22 cellular contexts compared by ENCODE assay signal in genomic region chr1:245987222-245987545, GRCh38.
DNase-seq lines count a peak whose midpoint lies in the region; ATAC-seq and TF ChIP-seq lines count a peak whose summit lies in the region.
"Had no signal": no experiment of that assay in that cellular context is flagged by ENCODE, and none has a peak within 500 bp of the region (broad histone marks: within the 10 kb centered on the region; RNA-seq: fewer than 3 reads in every experiment).

No MANE protein-coding gene starts in this region.

- H2AFZ ChIP-seq in IMR-90 (replicated peaks; ENCODE audit: low read length, poor library complexity) (no peak overlapping the region), hepatocyte (no peak overlapping the region), smooth muscle cell (ENCODE audit: low read depth) (no peak overlapping the region)
- H2AFZ ChIP-seq: GM23338 had no signal

- peak overlapping the region; percentile 23; the same call in 1 of the 2 replicates for H3K4ac ChIP-seq in IMR-90 (ENCODE audit: low read depth, low read length)

- H4K8ac ChIP-seq in IMR-90 (ENCODE audit: low read depth in 2 of 2, low read length in 2 of 2), result 0 out of 4 replicates have a peak overlapping the region, but pooled peaks of 1 of the 2 experiments have one; percentile 3

- H3F3A ChIP-seq in smooth muscle cell (ENCODE audit: low read depth), result peaks cover 29% of the 10 kb centered on the region

- DNase-seq in IMR-90 (no peak), hepatocyte (ENCODE audit: low spot score) (no peak), smooth muscle cell (lab: John Stamatoyannopoulos, UW; ENCODE audit: unreplicated experiment) (no peak), right atrium auricular region (ENCODE audit: low spot score) (no peak)
- DNase-seq: activated CD4-positive, alpha-beta T cell treated with anti-CD3 and anti-CD28 coated beads, Interleukin-2, amount 50 U/mL, for 4 hours; activated CD4-positive, CD25-positive, alpha-beta regulatory T cell; AML-193; CD8-positive, alpha-beta T cell; central memory CD4-positive, alpha-beta T cell; DMS153; heart left ventricle; NCI-H2029; NCI-H2227 treated with DMSO at 0.1 percent for 48 hours; NCI-H748 treated with DMSO at 0.1 percent for 48 hours; stomach; tibial artery had no signal

- POLR2A ChIA-PET in IMR-90 (lab: Charles Lee; ENCODE audit: unreplicated experiment), result no interaction called here

- no peak overlapping the region for H2AK5ac ChIP-seq in IMR-90 (ENCODE audit: low read depth, low read length)

- no peak for TF ChIP-seq RAD21 in IMR-90 (IDR thresholded peaks at IDR 0.05; ENCODE audit: low read length)

- H3K4me1 ChIP-seq in IMR-90 (ENCODE audit: control insufficient read depth, insufficient read depth, low read length) (peaks cover 12% of the 10 kb centered on the region), hepatocyte (ENCODE audit: insufficient read depth) (peaks cover 27% of the 10 kb centered on the region), smooth muscle cell (ENCODE audit: low read depth) (peaks cover 10% of the 10 kb centered on the region), right atrium auricular region (no peaks in the 10 kb centered on the region)
- H3K4me1 ChIP-seq: ascending aorta had no signal

- H3K18ac ChIP-seq in IMR-90 (ENCODE audit: low read depth, low read length), result no peak overlapping the region

- H3K27me3 ChIP-seq in IMR-90 (ENCODE audit: control insufficient read depth, insufficient read depth, low read length), result no peaks in the 10 kb centered on the region
- no peaks in the 10 kb centered on the region for H3K27me3 ChIP-seq in hepatocyte
- no peaks in the 10 kb centered on the region for H3K27me3 ChIP-seq in smooth muscle cell (ENCODE audit: low read depth)
- H3K27me3 ChIP-seq in right atrium auricular region, result no peaks in the 10 kb centered on the region
- H3K27me3 ChIP-seq: ascending aorta, heart left ventricle, stomach, tibial artery had no signal

- dilution Hi-C loops in IMR-90 (cut with HindIII; ENCODE audit: low sequenced_read_pairs, unreplicated experiment), result no loop called here

- in situ Hi-C loops in IMR-90 (cut with MboI; ENCODE audit: low sequenced_read_pairs), result no loop called here

- H2BK5ac ChIP-seq in IMR-90 (ENCODE audit: low read depth, low read length, poor library complexity, severe bottlenecking), result peak overlapping the region; percentile 15

- intact Hi-C loops in IMR-90 (cut with micrococcal nuclease), result loop anchor here (5.0 kb wide), 1 partner anchor 115 kb away; no protein-coding TSS in a partner anchor

- H2AK9ac ChIP-seq in IMR-90 (replicated peaks; ENCODE audit: low read depth, low read length, poor library complexity), result no peak overlapping the region

- H3K4me2 ChIP-seq in IMR-90 (ENCODE audit: low read depth, low read length), result no peak overlapping the region; the same call in 1 of the 2 replicates
- H3K4me2 ChIP-seq in hepatocyte, result peak overlapping the region; percentile 10
- peak overlapping the region; percentile 58 for H3K4me2 ChIP-seq in smooth muscle cell
- H3K4me2 ChIP-seq: GM23338 had no signal

- H3K9ac ChIP-seq in IMR-90 (ENCODE audit: low read depth, low read length) (no peak overlapping the region), smooth muscle cell (ENCODE audit: low read depth) (peak overlapping the region; percentile 27)

- CTCF ChIA-PET in IMR-90 (lab: Yijun Ruan, JAX), result interaction anchor here (0.6 to 1.0 kb wide), 3 partner anchors 495 to 830 kb away, joined by 3 to 6 read pairs (median 3); no protein-coding TSS in a partner anchor

- ATAC-seq in IMR-90 (ENCODE audit: low read depth) (peak; percentile 28; the same call in 1 of the 2 replicates), SK-N-SH treated with all-trans-retinoic acid at 6 μM for 48 hours (peak; percentile 62), GM19455 (IDR thresholded peaks at IDR 0.05; ENCODE audit: unreplicated experiment) (no peak), HG02763 (IDR thresholded peaks at IDR 0.05; ENCODE audit: unreplicated experiment) (no peak)
- ATAC-seq: CD8-positive, alpha-beta T cell; GM23338; heart left ventricle; sciatic nerve had no signal

- no peaks in the 10 kb centered on the region for H3K9me3 ChIP-seq in IMR-90 (ENCODE audit: control insufficient read depth, insufficient read depth, low read length)
- H3K9me3 ChIP-seq in hepatocyte (ENCODE audit: low read depth), result no peaks in the 10 kb centered on the region
- H3K9me3 ChIP-seq in smooth muscle cell (replicated peaks; ENCODE audit: low read depth), result no peaks in the 10 kb centered on the region
- no peaks in the 10 kb centered on the region for H3K9me3 ChIP-seq in right atrium auricular region
- H3K9me3 ChIP-seq: ascending aorta, heart left ventricle, stomach, tibial artery had no signal

- TF ChIP-seq CTCF in IMR-90 (conservative IDR thresholded peaks at IDR 0.05; ENCODE audit: low read depth, low read length) (no peak), hepatocyte (IDR thresholded peaks at IDR 0.05; ENCODE audit: poor library complexity) (no peak), smooth muscle cell (IDR thresholded peaks at IDR 0.05; ENCODE audit: borderline replicate concordance, insufficient read depth, poor library complexity, severe bottlenecking) (no peak), right atrium auricular region (IDR thresholded peaks at IDR 0.05) (no peak)

- peak overlapping the region; percentile 3; the same call in 1 of the 2 replicates for H2BK20ac ChIP-seq in IMR-90 (ENCODE audit: low read depth, low read length)

- no peak overlapping the region for H3K4me3 ChIP-seq in IMR-90 (ENCODE audit: insufficient read depth, low read depth, low read length)
- H3K4me3 ChIP-seq in hepatocyte, result no peak overlapping the region
- peak overlapping the region; percentile 1 for H3K4me3 ChIP-seq in smooth muscle cell
- no peak overlapping the region for H3K4me3 ChIP-seq in right atrium auricular region
- H3K4me3 ChIP-seq: ascending aorta, GM23338, heart left ventricle, stomach, tibial artery had no signal

- H2BK120ac ChIP-seq in IMR-90 (ENCODE audit: low read depth, low read length), result peak overlapping the region; percentile 52; the same call in 1 of the 2 replicates

- peaks cover 11% of the 10 kb centered on the region for H3K9me1 ChIP-seq in IMR-90 (ENCODE audit: insufficient read depth, low read length)

- H2BK15ac ChIP-seq in IMR-90 (ENCODE audit: low read depth, low read length), result 0 out of 3 replicates have a peak overlapping the region, but pooled peaks have one; percentile 68

- TF ChIP-seq POLR2A in IMR-90 (IDR thresholded peaks at IDR 0.05; ENCODE audit: low read depth, low read length), result no peak

- 0 out of 2 replicates have a peak overlapping the region, but pooled peaks have one; percentile 6 for H3K23ac ChIP-seq in IMR-90 (ENCODE audit: low read depth, low read length)

- no CpG with 5 or more reads among the region's 2 CpGs for WGBS in IMR-90 (ENCODE audit: extremely low coverage in 2 of 2, insufficient read length in 1 of 2), 2 experiments
- WGBS in hepatocyte (ENCODE audit: low lambda C conversion rate, missing lambda C conversion rate), result 65% methylated on average over 2 of the region's 2 CpGs
- 34% methylated on average over 2 of the region's 2 CpGs for WGBS in smooth muscle cell (ENCODE audit: low lambda C conversion rate)

- no TSS peak for BruUV-seq in IMR-90 (replicated peaks; lab: Mats Ljungman, UMichigan)

- H3K79me1 ChIP-seq in IMR-90 (ENCODE audit: low read depth in 1 of 2, low read length in 2 of 2), result peaks cover 0 to 4% of the 10 kb centered on the region in 2 experiments; a peak in 1 of 4 replicates

- no peaks in the 10 kb centered on the region for H3K9me2 ChIP-seq in hepatocyte (replicated peaks; ENCODE audit: insufficient read depth)

- H3K27ac ChIP-seq in IMR-90 (ENCODE audit: insufficient read depth, low read length), result no peak overlapping the region
- H3K27ac ChIP-seq in hepatocyte, result peak overlapping the region; percentile 69
- peak overlapping the region; percentile 96 for H3K27ac ChIP-seq in smooth muscle cell (ENCODE audit: low read depth)
- no peak overlapping the region for H3K27ac ChIP-seq in right atrium auricular region
- H3K27ac ChIP-seq: ascending aorta, heart left ventricle, stomach, tibial artery had no signal

- no peaks in the 10 kb centered on the region for H3K36me3 ChIP-seq in IMR-90 (ENCODE audit: control insufficient read depth, insufficient read depth, low read length)
- H3K36me3 ChIP-seq in hepatocyte (replicated peaks; ENCODE audit: insufficient read depth, low read depth), result no peaks in the 10 kb centered on the region
- H3K36me3 ChIP-seq in smooth muscle cell (ENCODE audit: low read depth), result no peaks in the 10 kb centered on the region
- no peaks in the 10 kb centered on the region for H3K36me3 ChIP-seq in right atrium auricular region
- H3K36me3 ChIP-seq: ascending aorta, heart left ventricle, stomach, tibial artery had no signal

- H4K5ac ChIP-seq in IMR-90 (ENCODE audit: low read depth, low read length), result no peak overlapping the region

- H4K20me1 ChIP-seq in IMR-90 (ENCODE audit: insufficient read depth, low read length) (no peaks in the 10 kb centered on the region), hepatocyte (ENCODE audit: insufficient read depth, poor library complexity, severe bottlenecking) (no peaks in the 10 kb centered on the region), smooth muscle cell (ENCODE audit: low read depth) (no peaks in the 10 kb centered on the region)

- H4K91ac ChIP-seq in IMR-90 (ENCODE audit: insufficient read depth, low read depth, low read length), result no peak overlapping the region; the same call in 1 of the 2 replicates

- 0 out of 2 replicates have a peak overlapping the region, but pooled peaks have one; percentile 27 for H3K14ac ChIP-seq in IMR-90 (replicated peaks; ENCODE audit: low read depth, low read length)

- H3K56ac ChIP-seq in IMR-90 (ENCODE audit: extremely low read depth, insufficient read depth, low read length), result no peak overlapping the region

- no peaks in the 10 kb centered on the region for H3K79me2 ChIP-seq in hepatocyte
- H3K79me2 ChIP-seq in smooth muscle cell (ENCODE audit: low read depth), result peaks cover 27% of the 10 kb centered on the region

TF ChIP-seq in IMR-90, 13 proteins besides CTCF, POLR2A, EP300 and RAD21 (continues in another document):
- no peak for TF ChIP-seq FOS (IDR thresholded peaks at IDR 0.05; ENCODE audit: low read depth, low read length)
- no peak for TF ChIP-seq NFE2L2 (IDR thresholded peaks at IDR 0.05; ENCODE audit: low read depth, low read length)
- no peak for TF ChIP-seq RCOR1 (IDR thresholded peaks at IDR 0.05; ENCODE audit: insufficient replicate concordance, low read length)
- TF ChIP-seq CHD1 (IDR thresholded peaks at IDR 0.05; ENCODE audit: low read depth, low read length), result no peak
- no peak for TF ChIP-seq MXI1 (IDR thresholded peaks at IDR 0.05; ENCODE audit: borderline replicate concordance, low read depth, low read length)

TF ChIP-seq in SK-N-SH treated with all-trans-retinoic acid at 6 μM for 48 hours, 23 proteins besides CTCF, POLR2A, EP300 and RAD21 (continues in another document):
- no peak for TF ChIP-seq BACH2 (CRISPR knock-in tag; IDR thresholded peaks at IDR 0.05; ENCODE audit: borderline replicate concordance)
- no peak for TF ChIP-seq ZFP3 (CRISPR knock-in tag; IDR thresholded peaks at IDR 0.05)
- TF ChIP-seq ARNTL (CRISPR knock-in tag; IDR thresholded peaks at IDR 0.05; ENCODE audit: borderline replicate concordance, low read depth), result no peak
- no peak for TF ChIP-seq ZFP30 (CRISPR knock-in tag; IDR thresholded peaks at IDR 0.05)
- TF ChIP-seq ESRRG (CRISPR knock-in tag; IDR thresholded peaks at IDR 0.05), result no peak

Comparison
In these comparisons a context has a peak if more than half of its experiments do, and no peak if none do; other contexts are left out.
1. ATAC-seq: peak in IMR-90 (single experiment) and SK-N-SH treated with all-trans-retinoic acid at 6 μM for 48 hours (single experiment); none in GM19455 (single experiment) and HG02763 (single experiment).
2. H3K27ac ChIP-seq: peak in hepatocyte (single experiment) and smooth muscle cell (single experiment); none in IMR-90 (single experiment) and right atrium auricular region (0 of 2).